In genomic region chr5:175693746-175694145, GRCh38 we compare ENCODE assay signal across 15 cellular contexts. TPM values are rescaled to one million over a fixed set of nuclear protein-coding genes. Genes with fewer than 3 reads are reported as not detected.
A peak's percentile ranks its signal among the peaks of the same experiment; 100 is the strongest.
DNase-seq lines count a peak whose midpoint lies in the region; ATAC-seq and TF ChIP-seq lines count a peak whose summit lies in the region.
"Had no signal": no experiment of that assay in that cellular context is flagged by ENCODE, and none has a peak within 500 bp of the region (broad histone marks: within the 10 kb centered on the region; RNA-seq: fewer than 3 reads in every experiment).

No MANE protein-coding gene starts in this region.

- H3K9me3 Mint-ChIP-seq in activated naive CD4-positive, alpha-beta T cell treated with anti-CD3 and anti-CD28 coated beads, Interleukin-2, amount 50 U/mL, for 24 hours, result no peaks in the 10 kb centered on the region
- H3K9me3 Mint-ChIP-seq: brain had no signal

- no peak for DNase-seq in activated naive CD4-positive, alpha-beta T cell treated with Interleukin-2 at 50 U/mL for 16 hours
- DNase-seq in MV-4-11 (lab: John Stamatoyannopoulos, UW), result peak; percentile 32
- no peak for DNase-seq in heart left ventricle
- no peak for DNase-seq in substantia nigra (lab: John Stamatoyannopoulos, UW)
- no peak for DNase-seq in HAP-1 (ENCODE audit: low spot score in 2 of 2)
- DNase-seq: activated CD4-positive, alpha-beta T cell treated with anti-CD3 and anti-CD28 coated beads, Interleukin-2, amount 50 U/mL, for 48 hours; DMS 273 treated with DMSO at 0.1 percent for 48 hours; islet precursor cell; NCI-H1048; NCI-H526; retina had no signal

- peak overlapping the region in 8 of 12 donors; percentile 22 to 89 (median 44) for H3K27ac ChIP-seq in heart left ventricle
- H3K27ac ChIP-seq in substantia nigra (ENCODE audit: low read depth, low read length, poor library complexity, severe bottlenecking), result peak overlapping the region; percentile 39

- H3K4me1 Mint-ChIP-seq in activated naive CD4-positive, alpha-beta T cell treated with anti-CD3 and anti-CD28 coated beads, Interleukin-2, amount 50 U/mL, for 24 hours, result peaks cover 68% of the 10 kb centered on the region

- peaks cover 0 to 81% (median 34%) of the 10 kb centered on the region in 12 donors for H3K4me1 ChIP-seq in heart left ventricle
- H3K4me1 ChIP-seq in HAP-1, result peaks cover 11% of the 10 kb centered on the region; the same call in 1 of the 2 replicates

- peaks cover 3% of the 10 kb centered on the region for H3K36me3 Mint-ChIP-seq in activated naive CD4-positive, alpha-beta T cell treated with anti-CD3 and anti-CD28 coated beads, Interleukin-2, amount 50 U/mL, for 24 hours
- H3K36me3 Mint-ChIP-seq: brain had no signal

- H3K9me3 ChIP-seq in heart left ventricle (no peaks in the 10 kb centered on the region), HAP-1 (no peaks in the 10 kb centered on the region)

- no peak overlapping the region for H3K4me3 ChIP-seq in heart left ventricle
- no peak overlapping the region for H3K4me3 ChIP-seq in HAP-1

- H3K27me3 Mint-ChIP-seq in activated naive CD4-positive, alpha-beta T cell treated with anti-CD3 and anti-CD28 coated beads, Interleukin-2, amount 50 U/mL, for 24 hours, result no peaks in the 10 kb centered on the region

- in situ Hi-C loops in HAP-1 (cut with MboI; ENCODE audit: low sequenced_read_pairs), result no loop called here

- H3K27ac Mint-ChIP-seq in activated naive CD4-positive, alpha-beta T cell treated with anti-CD3 and anti-CD28 coated beads, Interleukin-2, amount 50 U/mL, for 24 hours, result peak overlapping the region; percentile 84

- TF ChIP-seq POLR2A in heart left ventricle (IDR thresholded peaks at IDR 0.05), result no peak

- H3K36me3 ChIP-seq in heart left ventricle (peaks cover 0 to 8% (median 0%) of the 10 kb centered on the region in 9 donors), HAP-1 (replicated peaks) (no peaks in the 10 kb centered on the region)

- H3K4me3 Mint-ChIP-seq in activated naive CD4-positive, alpha-beta T cell treated with anti-CD3 and anti-CD28 coated beads, Interleukin-2, amount 50 U/mL, for 24 hours, result no peak overlapping the region
- H3K4me3 Mint-ChIP-seq: brain had no signal

- no peak for TF ChIP-seq CTCF in heart left ventricle (IDR thresholded peaks at IDR 0.05)

- no peak for ATAC-seq in heart left ventricle
- no peak for ATAC-seq in GM21786 (IDR thresholded peaks at IDR 0.05; ENCODE audit: unreplicated experiment)
- no peak for ATAC-seq in HG03196 (IDR thresholded peaks at IDR 0.05; ENCODE audit: unreplicated experiment)

- WGBS in heart left ventricle, 4 donors, result 45 to 53% (median 50%) methylated on average over 6 of the region's 6 CpGs

- H3K27me3 ChIP-seq in heart left ventricle (no peaks in the 10 kb centered on the region), HAP-1 (ENCODE audit: low read depth) (no peaks in the 10 kb centered on the region)

- intact Hi-C loops in heart left ventricle (cut with DNase I), result no loop called here

RNA-seq across cellular contexts. Expression of gene HRH2, which starts 35.9 kb away (rescaled TPM):
- total RNA-seq in heart left ventricle, result 10 to 100 TPM; 26.0 to 66.0 (median 37.7) TPM
- 10 to 100 TPM; 27.8 to 34.6 TPM for polyA plus RNA-seq in heart left ventricle
